17 cellular contexts compared by ENCODE assay signal in the genomic region with DNA sequence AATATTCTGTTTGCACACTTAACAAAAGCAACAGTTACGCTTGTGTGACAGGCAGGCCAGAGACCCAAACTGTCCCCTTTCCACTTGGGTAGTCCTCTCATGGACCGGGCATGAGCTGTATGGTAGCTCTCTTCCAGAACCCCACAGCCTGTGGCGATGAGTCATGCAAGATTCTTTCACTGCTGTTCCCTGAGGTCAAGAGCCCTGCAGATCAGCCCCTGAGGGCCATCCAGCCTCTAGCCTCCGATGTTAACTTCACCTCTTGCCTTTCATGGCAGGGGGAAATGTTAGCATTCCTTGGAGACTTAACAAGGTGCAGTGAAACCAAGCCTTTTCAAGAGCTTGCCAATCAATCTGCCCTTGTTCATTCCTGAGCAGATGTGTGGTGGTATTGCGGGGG.
DNase-seq lines count a peak whose midpoint lies in the region; FAIRE-seq and TF ChIP-seq lines count a peak whose summit lies in the region.
"Had no signal": no experiment of that assay in that cellular context is flagged by ENCODE, and none has a peak within 500 bp of the region (broad histone marks: within the 10 kb centered on the region; RNA-seq: fewer than 3 reads in every experiment).

No MANE protein-coding gene starts in this region.

- no peak overlapping the region for H4K8ac ChIP-seq in trophoblast cell (ENCODE audit: low read depth, low read length)

- H2AK5ac ChIP-seq in trophoblast cell (ENCODE audit: low read length), result no peak overlapping the region

- no peak overlapping the region for H2BK12ac ChIP-seq in trophoblast cell (ENCODE audit: low read length)

- H3K4me3 ChIP-seq in bronchial epithelial cell (ENCODE audit: low read depth, low read length) (no peak overlapping the region), trophoblast cell (ENCODE audit: low read depth, low read length) (no peak overlapping the region)
- H3K4me3 ChIP-seq: BLaER1 treated with 17β-estradiol and CSF1 and Interleukin-3, amounts not matched to agents 10 nM and 100 nM; GM23248; Peyer's patch had no signal

- no peak overlapping the region for H3K4me2 ChIP-seq in trophoblast cell (ENCODE audit: low read length)
- H3K4me2 ChIP-seq: BLaER1 treated with 17β-estradiol and CSF1 and Interleukin-3, amounts not matched to agents 10 nM and 100 nM had no signal

- H3K23ac ChIP-seq in trophoblast cell (ENCODE audit: low read length), result no peak overlapping the region

- H3K4ac ChIP-seq in trophoblast cell (ENCODE audit: low read depth, low read length), result no peak overlapping the region

- no peak overlapping the region for H4K91ac ChIP-seq in trophoblast cell (ENCODE audit: low read depth, low read length)

- no peak for TF ChIP-seq CTCF in bronchial epithelial cell (IDR thresholded peaks at IDR 0.05; ENCODE audit: insufficient read depth, low read length, severe bottlenecking)

- no peak overlapping the region for H2BK120ac ChIP-seq in trophoblast cell (ENCODE audit: insufficient read depth, low read length, poor library complexity)

- H3K79me1 ChIP-seq in trophoblast cell (ENCODE audit: low read length), result no peaks in the 10 kb centered on the region

- no peaks in the 10 kb centered on the region for H3K4me1 ChIP-seq in trophoblast cell (ENCODE audit: control insufficient read depth in 1 of 2, insufficient read depth in 2 of 2, low read length in 2 of 2)
- H3K4me1 ChIP-seq: BLaER1 treated with 17β-estradiol and CSF1 and Interleukin-3, amounts not matched to agents 10 nM and 100 nM; Peyer's patch had no signal

- no CpG with 5 or more reads among the region's 5 CpGs for WGBS in trophoblast cell (ENCODE audit: extremely low coverage, insufficient coverage, insufficient read length)

- no peak overlapping the region for H3K9ac ChIP-seq in trophoblast cell (ENCODE audit: low read length)
- H3K9ac ChIP-seq: BLaER1 treated with 17β-estradiol and CSF1 and Interleukin-3, amounts not matched to agents 10 nM and 100 nM; GM23248 had no signal

- no peak overlapping the region for H2AFZ ChIP-seq in trophoblast cell (ENCODE audit: insufficient read depth, low read length, poor library complexity)
- H2AFZ ChIP-seq: GM23248 had no signal

- H3K36me3 ChIP-seq in bronchial epithelial cell (ENCODE audit: control insufficient read depth, insufficient read depth, low read length) (no peaks in the 10 kb centered on the region), trophoblast cell (ENCODE audit: control insufficient read depth in 1 of 2, insufficient read depth in 2 of 2, low read length in 2 of 2) (no peaks in the 10 kb centered on the region)
- H3K36me3 ChIP-seq: BLaER1 treated with 17β-estradiol and CSF1 and Interleukin-3, amounts not matched to agents 10 nM and 100 nM; Peyer's patch had no signal

- no peak overlapping the region for H3K27ac ChIP-seq in trophoblast cell (ENCODE audit: low read depth, low read length)
- H3K27ac ChIP-seq: BLaER1 treated with 17β-estradiol and CSF1 and Interleukin-3, amounts not matched to agents 10 nM and 100 nM; GM23248; Peyer's patch had no signal

- no peak overlapping the region for H3K14ac ChIP-seq in trophoblast cell (ENCODE audit: low read length)

- peak; percentile 1 for DNase-seq in EL
- DNase-seq in M059J (ENCODE audit: low read depth), result peak; percentile 3
- DNase-seq in bronchial epithelial cell (ENCODE audit: low read depth), result no peak
- peak; percentile 66 to 82 for DNase-seq in trophoblast cell
- DNase-seq in AG20443 (ENCODE audit: low spot score), result no peak
- no peak for DNase-seq in GM03348 (ENCODE audit: low spot score)
- DNase-seq in Kasumi-1 (lab: John Stamatoyannopoulos, UW), result no peak
- DNase-seq: CD8-positive, alpha-beta T cell; DMS79; GM23248; HCEC 1CT; MV-4-11; NCI-H1417; NCI-H1930; NCI-H226; Peyer's patch had no signal

- H4K12ac ChIP-seq in trophoblast cell (ENCODE audit: low read depth, low read length), result no peak overlapping the region

- no peaks in the 10 kb centered on the region for H3K27me3 ChIP-seq in bronchial epithelial cell (ENCODE audit: control insufficient read depth, insufficient read depth, low read length)
- no peaks in the 10 kb centered on the region for H3K27me3 ChIP-seq in trophoblast cell (ENCODE audit: insufficient read depth, low read length)
- H3K27me3 ChIP-seq: BLaER1 treated with 17β-estradiol and CSF1 and Interleukin-3, amounts not matched to agents 10 nM and 100 nM; Peyer's patch had no signal

- H3K79me2 ChIP-seq in trophoblast cell (ENCODE audit: control insufficient read depth, insufficient read depth, low read length, poor library complexity), result no peaks in the 10 kb centered on the region

- peak; percentile 36 for FAIRE-seq in bronchial epithelial cell (lab: Jason Lieb, UNC)

- H3K18ac ChIP-seq in trophoblast cell (ENCODE audit: low read length), result no peak overlapping the region

- H2BK5ac ChIP-seq in trophoblast cell (ENCODE audit: low read depth, low read length, poor library complexity), result no peak overlapping the region

- H3K9me3 ChIP-seq in trophoblast cell (ENCODE audit: insufficient read depth, low read depth, low read length), result no peaks in the 10 kb centered on the region
- H3K9me3 ChIP-seq: Peyer's patch had no signal

Comparison
In these comparisons a context has a peak if more than half of its experiments do, and no peak if none do; other contexts are left out.
1. DNase-seq: peak in EL (single experiment), M059J (single experiment) and trophoblast cell (2 of 2); none in bronchial epithelial cell (single experiment), AG20443 (single experiment), GM03348 (single experiment) and Kasumi-1 (0 of 2).